In the genomic region with DNA sequence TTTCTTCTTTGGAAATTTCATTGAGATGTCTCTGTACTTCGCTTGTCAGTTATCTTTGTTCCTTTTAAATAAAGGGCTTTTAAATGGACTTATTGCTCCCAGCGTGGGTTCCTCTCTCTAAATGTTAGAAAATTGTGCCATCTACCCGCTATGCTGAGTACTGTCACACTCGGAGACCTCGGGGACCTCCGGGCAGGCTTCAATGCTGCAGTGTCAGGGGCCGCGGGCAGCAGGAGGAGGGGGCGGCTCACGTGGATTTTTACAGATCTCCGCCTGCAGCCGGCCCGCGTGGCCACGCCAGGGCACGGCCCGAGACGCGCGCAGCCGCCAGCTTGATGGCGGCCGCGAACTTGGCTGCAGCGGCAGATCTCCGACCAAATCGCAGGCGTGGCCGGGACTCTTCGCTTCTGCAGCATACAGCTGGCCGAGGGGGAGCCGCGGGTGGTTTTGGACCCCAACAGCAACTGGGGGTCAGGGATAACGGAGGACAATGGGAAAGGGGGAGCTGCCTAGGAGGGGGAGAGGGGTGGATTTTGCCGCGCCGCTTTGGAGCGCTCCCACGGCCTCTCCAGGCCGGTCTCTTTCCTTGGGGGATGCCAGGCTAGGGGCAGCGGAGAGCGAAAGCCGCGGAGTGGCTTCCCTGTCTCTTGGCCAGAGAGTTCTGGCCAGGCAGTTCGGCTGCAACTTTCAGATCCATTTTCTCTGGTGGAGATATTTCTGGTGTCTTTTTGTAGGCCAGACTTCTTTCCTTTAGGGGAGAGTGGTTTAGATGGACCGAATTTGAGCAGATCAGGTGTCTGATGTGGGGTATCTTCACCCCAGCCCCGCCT, we compare ENCODE assay signal across 8 cellular contexts. TPM values are rescaled to one million over a fixed set of nuclear protein-coding genes. Genes with fewer than 3 reads are reported as not detected.
A peak's percentile ranks its signal among the peaks of the same experiment; 100 is the strongest.
DNase-seq lines count a peak whose midpoint lies in the region; ATAC-seq, FAIRE-seq and TF ChIP-seq lines count a peak whose summit lies in the region.

No MANE protein-coding gene starts in this region.

- WGBS in GM23248 (ENCODE audit: low coverage in 1 of 2, low lambda C conversion rate in 2 of 2, missing lambda C conversion rate in 2 of 2), 2 experiments: 8 to 10% methylated on average over 45 to 46 of the region's 47 CpGs

- H3K36me3 ChIP-seq in GM23248 (ENCODE audit: low read depth) (peaks cover 4% of the 10 kb centered on the region; the same call in 1 of the 2 replicates), adipocyte (ENCODE audit: control insufficient read depth, insufficient read depth, low read length, severe bottlenecking) (peaks cover 26% of the 10 kb centered on the region), right atrium auricular region (no peaks in the 10 kb centered on the region)

- H3K27me3 ChIP-seq in GM23248 (replicated peaks; ENCODE audit: insufficient read depth) (no peaks in the 10 kb centered on the region), adipocyte (replicated peaks; ENCODE audit: control insufficient read depth, insufficient read depth, low read length) (no peaks in the 10 kb centered on the region), right atrium auricular region (no peaks in the 10 kb centered on the region)

- H3K9me3 ChIP-seq in GM23248 (ENCODE audit: low read depth) (no peaks in the 10 kb centered on the region), adipocyte (ENCODE audit: control insufficient read depth, low read length) (no peaks in the 10 kb centered on the region), right atrium auricular region (no peaks in the 10 kb centered on the region)

- H2AFZ ChIP-seq in GM23248: peak overlapping the region; percentile 77

- ATAC-seq in activated CD4-positive, CD25-positive, alpha-beta regulatory T cell treated with anti-CD3 and anti-CD28 coated beads, Interleukin-2, amount 50 U/mL, for 24 hours: no peak

- H3K27ac ChIP-seq in GM23248 (peak overlapping the region; percentile 52), right atrium auricular region (peak overlapping the region; percentile 95 to 97)

- H3K4me3 ChIP-seq in GM23248 (peak overlapping the region; percentile 69), adipocyte (ENCODE audit: low read length) (peak overlapping the region; percentile 85), right atrium auricular region (peak overlapping the region; percentile 45 to 63)

- FAIRE-seq in D721Med (lab: Jason Lieb, UNC): no peak

- peak overlapping the region; percentile 82 for H3K4me2 ChIP-seq in GM23248 (ENCODE audit: unreplicated experiment)

- no peaks in the 10 kb centered on the region for H4K20me1 ChIP-seq in GM23248 (ENCODE audit: insufficient read depth)

- peaks cover 99% of the 10 kb centered on the region for H3K79me2 ChIP-seq in GM23248 (ENCODE audit: insufficient read depth)

- peaks cover 27% of the 10 kb centered on the region for H3F3A ChIP-seq in GM23248 (ENCODE audit: insufficient read depth)

- TF ChIP-seq CTCF in D721Med (IDR thresholded peaks at IDR 0.05; ENCODE audit: insufficient read depth, missing control alignments): peak; percentile 61
- peak; percentile 28 to 80 for TF ChIP-seq CTCF in right atrium auricular region (IDR thresholded peaks at IDR 0.05)

- no peak for DNase-seq in D721Med (ENCODE audit: insufficient read length, low spot score)
- peak; percentile 88 for DNase-seq in GM23248
- DNase-seq in NCI-H1092 treated with DMSO at 0.1 percent for 48 hours (lab: John Stamatoyannopoulos, UW): peak; percentile 38
- DNase-seq in adipocyte (ENCODE audit: low read depth): peak; percentile 29
- DNase-seq in right atrium auricular region (ENCODE audit: low spot score): peak; percentile 90
- DNase-seq in renal cortical epithelial cell (ENCODE audit: low read depth): peak; percentile 69
- DNase-seq in activated CD4-positive, alpha-beta T cell treated with anti-CD3 and anti-CD28 coated beads for 48 hours: no peak

- in situ Hi-C loops in GM23248 (cut with MboI): loop anchor here (10.0 kb wide), 2 partner anchors 1081 to 1311 kb away; no protein-coding TSS in a partner anchor

- H3K4me1 ChIP-seq in GM23248 (ENCODE audit: insufficient read depth) (peaks cover 41% of the 10 kb centered on the region), adipocyte (ENCODE audit: control insufficient read depth, insufficient read depth, low read length) (peaks cover 62% of the 10 kb centered on the region), right atrium auricular region (peaks cover 0 to 52% of the 10 kb centered on the region in 2 donors)

- peak overlapping the region; percentile 74 for H3K9ac ChIP-seq in GM23248
- H3K9ac ChIP-seq in adipocyte (ENCODE audit: low read length): peak overlapping the region; percentile 99

- no peaks in the 10 kb centered on the region for H3K9me2 ChIP-seq in GM23248 (ENCODE audit: insufficient read depth)

RNA-seq across cellular contexts. Expression of gene NR2F2, which starts 15.3 kb away (rescaled TPM):
- 5.9 and 7.3 TPM in 2 replicates for total RNA-seq in GM23248 (2014; rRNA removed; shearing (Covaris generic))
- 23.8 and 25.1 TPM in 2 replicates for polyA plus RNA-seq in GM23248 (2016; fragmentation: Nextera tagmentation; extraction: Ambion mirVana)
- total RNA-seq in right atrium auricular region: 10 to 100 TPM; 25.0 to 26.7 TPM
- total RNA-seq in renal cortical epithelial cell: 6.1 and 37.3 TPM in 2 replicates

Comparison
In these comparisons a context has a peak if more than half of its experiments do, and no peak if none do; other contexts are left out.
1. DNase-seq: peak in GM23248 (single experiment), NCI-H1092 treated with DMSO at 0.1 percent for 48 hours (single experiment), adipocyte (single experiment), right atrium auricular region (single experiment) and renal cortical epithelial cell (single experiment); none in D721Med (single experiment) and activated CD4-positive, alpha-beta T cell treated with anti-CD3 and anti-CD28 coated beads for 48 hours (single experiment).
2. Peak in every context shown above with its lines, with median percentiles within 50 percentile points of each other: H3K4me3 ChIP-seq.